ENCODE assay signal across 1 cellular context in the genomic region with DNA sequence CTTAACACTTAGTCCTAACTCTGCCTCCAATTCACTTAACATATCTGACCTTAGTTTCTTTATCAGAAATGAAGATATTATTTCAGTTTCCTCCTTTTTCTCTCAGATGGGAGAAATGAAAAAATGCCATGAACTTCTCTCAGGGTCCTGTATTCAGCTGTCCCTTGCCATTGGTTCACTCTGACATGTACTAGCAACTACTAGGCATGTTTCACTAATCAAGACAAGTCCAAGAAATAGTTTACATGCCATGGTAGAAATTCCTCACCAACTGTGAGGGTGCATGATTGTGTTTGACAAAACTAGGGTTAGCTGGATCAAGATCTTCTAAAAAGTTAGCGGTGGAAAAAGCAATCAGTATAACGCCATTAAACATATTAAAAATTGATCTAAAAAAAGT.
TF ChIP-seq lines count a peak whose summit lies in the region.

No MANE protein-coding gene starts in this region.

TF ChIP-seq in HCT116, 20 proteins besides CTCF, POLR2A, EP300 and RAD21:
- no peak for TF ChIP-seq FOSL1 (IDR thresholded peaks at IDR 0.05; ENCODE audit: low read depth)
- TF ChIP-seq SIN3A (IDR thresholded peaks at IDR 0.05; ENCODE audit: low read depth) = no peak
- TF ChIP-seq JUND (IDR thresholded peaks at IDR 0.05) = no peak
- TF ChIP-seq TCF7L2 (IDR thresholded peaks at IDR 0.05; ENCODE audit: borderline replicate concordance, extremely low read depth, insufficient read depth, insufficient read length) = no peak
- TF ChIP-seq EZH2 (IDR thresholded peaks at IDR 0.05) = no peak
- TF ChIP-seq, protein P1, sequence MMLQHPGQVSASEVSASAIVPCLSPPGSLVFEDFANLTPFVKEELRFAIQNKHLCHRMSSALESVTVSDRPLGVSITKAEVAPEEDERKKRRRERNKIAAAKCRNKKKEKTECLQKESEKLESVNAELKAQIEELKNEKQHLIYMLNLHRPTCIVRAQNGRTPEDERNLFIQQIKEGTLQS (IDR thresholded peaks at IDR 0.05) = no peak
- no peak for TF ChIP-seq POLR2AphosphoS5 (IDR thresholded peaks at IDR 0.05; ENCODE audit: low read depth, low read length)
- no peak for TF ChIP-seq ZFX (IDR thresholded peaks at IDR 0.05)
- TF ChIP-seq ZNF274 (IDR thresholded peaks at IDR 0.05; ENCODE audit: low read depth, low read length) = no peak
- no peak for TF ChIP-seq SRF (IDR thresholded peaks at IDR 0.05; ENCODE audit: low read depth)
- no peak for TF ChIP-seq YY1 (IDR thresholded peaks at IDR 0.05; ENCODE audit: extremely low read depth, insufficient replicate concordance, low read depth, low read length)
- no peak for TF ChIP-seq SP1 (IDR thresholded peaks at IDR 0.05; ENCODE audit: low read depth)
- no peak for TF ChIP-seq CBX3 (IDR thresholded peaks at IDR 0.05; ENCODE audit: low read depth)
- TF ChIP-seq, protein P2, sequence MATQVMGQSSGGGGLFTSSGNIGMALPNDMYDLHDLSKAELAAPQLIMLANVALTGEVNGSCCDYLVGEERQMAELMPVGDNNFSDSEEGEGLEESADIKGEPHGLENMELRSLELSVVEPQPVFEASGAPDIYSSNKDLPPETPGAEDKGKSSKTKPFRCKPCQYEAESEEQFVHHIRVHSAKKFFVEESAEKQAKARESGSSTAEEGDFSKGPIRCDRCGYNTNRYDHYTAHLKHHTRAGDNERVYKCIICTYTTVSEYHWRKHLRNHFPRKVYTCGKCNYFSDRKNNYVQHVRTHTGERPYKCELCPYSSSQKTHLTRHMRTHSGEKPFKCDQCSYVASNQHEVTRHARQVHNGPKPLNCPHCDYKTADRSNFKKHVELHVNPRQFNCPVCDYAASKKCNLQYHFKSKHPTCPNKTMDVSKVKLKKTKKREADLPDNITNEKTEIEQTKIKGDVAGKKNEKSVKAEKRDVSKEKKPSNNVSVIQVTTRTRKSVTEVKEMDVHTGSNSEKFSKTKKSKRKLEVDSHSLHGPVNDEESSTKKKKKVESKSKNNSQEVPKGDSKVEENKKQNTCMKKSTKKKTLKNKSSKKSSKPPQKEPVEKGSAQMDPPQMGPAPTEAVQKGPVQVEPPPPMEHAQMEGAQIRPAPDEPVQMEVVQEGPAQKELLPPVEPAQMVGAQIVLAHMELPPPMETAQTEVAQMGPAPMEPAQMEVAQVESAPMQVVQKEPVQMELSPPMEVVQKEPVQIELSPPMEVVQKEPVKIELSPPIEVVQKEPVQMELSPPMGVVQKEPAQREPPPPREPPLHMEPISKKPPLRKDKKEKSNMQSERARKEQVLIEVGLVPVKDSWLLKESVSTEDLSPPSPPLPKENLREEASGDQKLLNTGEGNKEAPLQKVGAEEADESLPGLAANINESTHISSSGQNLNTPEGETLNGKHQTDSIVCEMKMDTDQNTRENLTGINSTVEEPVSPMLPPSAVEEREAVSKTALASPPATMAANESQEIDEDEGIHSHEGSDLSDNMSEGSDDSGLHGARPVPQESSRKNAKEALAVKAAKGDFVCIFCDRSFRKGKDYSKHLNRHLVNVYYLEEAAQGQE (IDR thresholded peaks at IDR 0.05; ENCODE audit: low read depth) = no peak
- TF ChIP-seq, protein P3, sequence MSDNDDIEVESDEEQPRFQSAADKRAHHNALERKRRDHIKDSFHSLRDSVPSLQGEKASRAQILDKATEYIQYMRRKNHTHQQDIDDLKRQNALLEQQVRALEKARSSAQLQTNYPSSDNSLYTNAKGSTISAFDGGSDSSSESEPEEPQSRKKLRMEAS (IDR thresholded peaks at IDR 0.05) = no peak
- TF ChIP-seq, protein P4, sequence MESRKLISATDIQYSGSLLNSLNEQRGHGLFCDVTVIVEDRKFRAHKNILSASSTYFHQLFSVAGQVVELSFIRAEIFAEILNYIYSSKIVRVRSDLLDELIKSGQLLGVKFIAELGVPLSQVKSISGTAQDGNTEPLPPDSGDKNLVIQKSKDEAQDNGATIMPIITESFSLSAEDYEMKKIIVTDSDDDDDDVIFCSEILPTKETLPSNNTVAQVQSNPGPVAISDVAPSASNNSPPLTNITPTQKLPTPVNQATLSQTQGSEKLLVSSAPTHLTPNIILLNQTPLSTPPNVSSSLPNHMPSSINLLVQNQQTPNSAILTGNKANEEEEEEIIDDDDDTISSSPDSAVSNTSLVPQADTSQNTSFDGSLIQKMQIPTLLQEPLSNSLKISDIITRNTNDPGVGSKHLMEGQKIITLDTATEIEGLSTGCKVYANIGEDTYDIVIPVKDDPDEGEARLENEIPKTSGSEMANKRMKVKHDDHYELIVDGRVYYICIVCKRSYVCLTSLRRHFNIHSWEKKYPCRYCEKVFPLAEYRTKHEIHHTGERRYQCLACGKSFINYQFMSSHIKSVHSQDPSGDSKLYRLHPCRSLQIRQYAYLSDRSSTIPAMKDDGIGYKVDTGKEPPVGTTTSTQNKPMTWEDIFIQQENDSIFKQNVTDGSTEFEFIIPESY (IDR thresholded peaks at IDR 0.05; ENCODE audit: extremely low read depth, insufficient replicate concordance, low read length) = no peak
- no peak for TF ChIP-seq EGR1 (IDR thresholded peaks at IDR 0.05; ENCODE audit: low read depth)
